8 cellular contexts compared by ENCODE assay signal in the genomic region with DNA sequence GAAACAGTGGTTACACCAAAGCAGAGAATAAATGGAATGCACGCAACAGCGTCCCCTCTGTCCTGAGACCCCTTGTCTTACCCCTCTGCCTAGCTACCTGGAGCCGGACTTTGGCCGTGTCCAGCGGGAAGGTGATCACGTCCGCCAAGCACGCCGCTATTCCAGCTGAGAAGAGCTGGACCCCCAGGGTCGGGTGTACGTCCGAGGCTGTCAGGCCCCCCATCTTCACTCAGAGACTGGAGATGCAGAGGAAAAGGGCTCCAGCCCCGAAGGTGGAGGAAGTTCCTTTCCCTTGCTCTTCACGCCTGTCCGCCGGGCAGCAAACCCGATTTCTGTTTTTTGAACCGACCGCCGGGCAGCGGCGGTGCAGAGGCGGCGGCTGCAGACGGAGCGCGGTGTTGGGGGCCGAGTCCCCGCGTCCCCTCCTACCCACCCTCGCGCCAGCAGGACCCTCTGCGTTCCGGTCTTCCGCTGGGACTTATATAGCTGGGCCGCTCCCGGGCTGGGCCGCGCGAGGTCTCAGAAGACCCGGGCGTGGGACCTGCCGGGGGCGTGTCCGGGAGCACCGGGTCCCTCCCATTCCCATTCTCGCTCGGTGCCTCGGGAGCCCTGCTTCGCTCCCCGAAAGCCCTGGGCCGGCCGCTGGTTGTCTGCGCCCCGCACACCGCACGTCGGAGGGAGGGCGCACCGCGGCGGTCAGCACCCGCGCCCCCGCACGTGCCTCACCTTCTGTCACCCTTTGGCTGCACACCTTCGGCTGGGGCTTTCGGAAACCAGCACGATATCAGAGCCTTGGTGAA. TPM values are rescaled to one million over a fixed set of nuclear protein-coding genes. Genes with fewer than 3 reads are reported as not detected.
DNase-seq lines count a peak whose midpoint lies in the region; ATAC-seq and TF ChIP-seq lines count a peak whose summit lies in the region.

A gene with protein sequence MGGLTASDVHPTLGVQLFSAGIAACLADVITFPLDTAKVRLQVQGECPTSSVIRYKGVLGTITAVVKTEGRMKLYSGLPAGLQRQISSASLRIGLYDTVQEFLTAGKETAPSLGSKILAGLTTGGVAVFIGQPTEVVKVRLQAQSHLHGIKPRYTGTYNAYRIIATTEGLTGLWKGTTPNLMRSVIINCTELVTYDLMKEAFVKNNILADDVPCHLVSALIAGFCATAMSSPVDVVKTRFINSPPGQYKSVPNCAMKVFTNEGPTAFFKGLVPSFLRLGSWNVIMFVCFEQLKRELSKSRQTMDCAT (minus strand): TSS at position 455 of the 800 bp plus-strand sequence. CDS start 232 bp downstream, at position 223.

- TF ChIP-seq CTCF in astrocyte of the spinal cord (IDR thresholded peaks at IDR 0.05; ENCODE audit: low read depth, low read length) = no peak

- H3K36me3 Mint-ChIP-seq in T-helper 1 cell treated with Interleukin-12 subunit alpha and Interleukin-12 subunit beta and Interleukin-4 antibody, amounts not matched to agents 30 μg/mL and 1 μg/mL, for 36 hours (ENCODE audit: low read depth) = peaks cover 2% of the 10 kb centered on the region
- H3K36me3 Mint-ChIP-seq in immature natural killer cell = peaks cover 0 to 3% (median 3%) of the 10 kb centered on the region in 3 donors
- peaks cover 0 to 1% of the 10 kb centered on the region in 2 donors for H3K36me3 Mint-ChIP-seq in stimulated activated naive B cell treated with anti-CD40 and anti-IgM and Interleukin-4, amounts not matched to agents 10 μg/mL and 1 μg/mL and 100 μg/mL, for 72 hours

- in situ Hi-C loops in astrocyte of the spinal cord (cut with HindIII; ENCODE audit: low sequenced_read_pairs) = no loop called here

- H3K27ac Mint-ChIP-seq in T-helper 1 cell treated with Interleukin-12 subunit alpha and Interleukin-12 subunit beta and Interleukin-4 antibody, amounts not matched to agents 30 μg/mL and 1 μg/mL, for 36 hours = no peak within 1 kb of the TSS
- no peak within 1 kb of the TSS for H3K27ac Mint-ChIP-seq in immature natural killer cell
- peak within 1 kb of the TSS; percentile 14 for H3K27ac Mint-ChIP-seq in stimulated activated naive B cell treated with anti-CD40 and anti-IgM and Interleukin-4, amounts not matched to agents 10 μg/mL and 1 μg/mL and 100 μg/mL, for 72 hours

- ATAC-seq in stimulated activated naive B cell treated with anti-CD40 and anti-IgM and Interleukin-4, amounts not matched to agents 10 μg/mL and 1 μg/mL and 100 μg/mL, for 72 hours (replicated peaks) = peak; percentile 27 to 53
- no peak for ATAC-seq in GM18909 (IDR thresholded peaks at IDR 0.05; ENCODE audit: poor library complexity, unreplicated experiment)

- H3K9me3 Mint-ChIP-seq in T-helper 1 cell treated with Interleukin-12 subunit alpha and Interleukin-12 subunit beta and Interleukin-4 antibody, amounts not matched to agents 30 μg/mL and 1 μg/mL, for 36 hours = peaks cover 3% of the 10 kb centered on the region
- H3K9me3 Mint-ChIP-seq in immature natural killer cell = peaks cover 0 to 7% (median 1%) of the 10 kb centered on the region in 6 donors
- H3K9me3 Mint-ChIP-seq in stimulated activated naive B cell treated with anti-CD40 and anti-IgM and Interleukin-4, amounts not matched to agents 10 μg/mL and 1 μg/mL and 100 μg/mL, for 72 hours = peaks cover 7 to 17% of the 10 kb centered on the region in 2 donors

- DNase-seq in T-helper 1 cell (no peak), astrocyte of the spinal cord (ENCODE audit: low read depth, low spot score) (peak; percentile 2), immature natural killer cell (peak in 1 of 3 donors; percentile 2), GM19240 (ENCODE audit: insufficient read length, low spot score) (no peak)
- no peak for DNase-seq in stimulated activated naive B cell treated with anti-CD40 and anti-IgM and Interleukin-4, amounts not matched to agents 10 μg/mL and 1 μg/mL and 100 μg/mL, for 72 hours
- no peak for DNase-seq in NK-92 treated with Interleukin-12 subunit alpha and Interleukin-12 subunit beta, amount 100 ng/mL, for 24 hours (lab: John Stamatoyannopoulos, UW)

- H3K4me1 Mint-ChIP-seq in T-helper 1 cell treated with Interleukin-12 subunit alpha and Interleukin-12 subunit beta and Interleukin-4 antibody, amounts not matched to agents 30 μg/mL and 1 μg/mL, for 36 hours (ENCODE audit: low read depth) = peaks cover 2% of the 10 kb centered on the region
- H3K4me1 Mint-ChIP-seq in immature natural killer cell = peaks cover 14 to 19% of the 10 kb centered on the region in 2 donors
- H3K4me1 Mint-ChIP-seq in stimulated activated naive B cell treated with anti-CD40 and anti-IgM and Interleukin-4, amounts not matched to agents 10 μg/mL and 1 μg/mL and 100 μg/mL, for 72 hours = peaks cover 13 to 19% of the 10 kb centered on the region in 2 donors

- peak within 1 kb of the TSS; percentile 47 for H3K4me3 Mint-ChIP-seq in T-helper 1 cell treated with Interleukin-12 subunit alpha and Interleukin-12 subunit beta and Interleukin-4 antibody, amounts not matched to agents 30 μg/mL and 1 μg/mL, for 36 hours
- peak within 1 kb of the TSS; percentile 30 to 84 (median 78) for H3K4me3 Mint-ChIP-seq in immature natural killer cell
- peak within 1 kb of the TSS; percentile 75 to 82 for H3K4me3 Mint-ChIP-seq in stimulated activated naive B cell treated with anti-CD40 and anti-IgM and Interleukin-4, amounts not matched to agents 10 μg/mL and 1 μg/mL and 100 μg/mL, for 72 hours

- peak within 1 kb of the TSS; percentile 37 for H3K4me3 ChIP-seq in astrocyte of the spinal cord (ENCODE audit: low read depth, low read length)

- H3K27me3 Mint-ChIP-seq in T-helper 1 cell treated with Interleukin-12 subunit alpha and Interleukin-12 subunit beta and Interleukin-4 antibody, amounts not matched to agents 30 μg/mL and 1 μg/mL, for 36 hours (ENCODE audit: low read depth) = peaks cover 35% of the 10 kb centered on the region
- H3K27me3 Mint-ChIP-seq in immature natural killer cell (ENCODE audit: low read depth in 3 of 3) = peaks cover 17 to 34% (median 27%) of the 10 kb centered on the region in 3 donors
- peaks cover 46 to 56% of the 10 kb centered on the region in 2 donors for H3K27me3 Mint-ChIP-seq in stimulated activated naive B cell treated with anti-CD40 and anti-IgM and Interleukin-4, amounts not matched to agents 10 μg/mL and 1 μg/mL and 100 μg/mL, for 72 hours

RNA-seq across cellular contexts. Expression of the gene that starts here (rescaled TPM):
- polyA plus RNA-seq in immature natural killer cell = not detected
